27 cellular contexts compared by ENCODE assay signal in the genomic region with DNA sequence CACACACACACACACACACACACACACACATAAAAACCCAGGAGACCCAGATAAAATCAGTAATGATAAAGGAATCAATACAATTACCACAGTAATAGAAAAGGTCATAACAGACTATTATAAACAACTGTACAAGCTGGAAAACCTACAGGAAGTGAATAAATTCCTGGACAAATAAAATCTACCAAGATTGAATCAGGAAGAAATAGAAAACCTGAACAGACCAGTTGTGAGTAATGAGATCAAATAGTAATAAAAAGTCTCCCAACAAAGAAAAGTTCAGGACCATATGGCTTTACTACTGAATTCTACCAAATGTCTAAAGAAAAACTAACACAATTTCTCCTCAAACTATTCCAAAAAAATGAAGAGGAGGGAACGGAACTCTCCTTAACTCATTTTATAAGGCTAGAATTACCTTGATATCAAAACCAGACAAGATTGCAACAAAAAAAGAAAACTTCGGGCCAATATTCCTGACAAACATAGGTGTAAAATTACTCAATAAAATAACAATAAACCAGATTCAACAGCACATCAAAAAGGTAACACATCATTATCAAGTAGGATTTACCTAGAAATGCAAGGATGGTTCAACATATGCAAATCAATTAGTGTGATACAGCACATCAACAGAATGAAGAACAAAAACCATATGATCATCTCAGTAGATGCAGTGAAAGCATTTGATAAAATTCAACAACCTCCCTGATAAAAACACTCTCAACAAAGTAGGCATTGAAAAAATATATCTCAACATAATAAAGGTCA.
"Had no signal": no experiment of that assay in that cellular context is flagged by ENCODE, and none has a peak within 500 bp of the region (broad histone marks: within the 10 kb centered on the region; RNA-seq: fewer than 3 reads in every experiment).

No MANE protein-coding gene starts in this region.

- ATAC-seq: activated CD4-positive, CD25-positive, alpha-beta regulatory T cell treated with anti-CD3 and anti-CD28 coated beads, Interleukin-2, amount 50 U/mL, for 24 hours; activated CD8-positive, alpha-beta T cell treated with anti-CD3 and anti-CD28 coated beads for 36 hours; esophagus mucosa had no signal

- DNase-seq: activated B cell treated with CpG ODN at 0.5 μM for 24 hours; activated CD4-positive, alpha-beta T cell treated with anti-CD3 and anti-CD28 coated beads for 48 hours; activated CD4-positive, alpha-beta T cell treated with anti-CD3 and anti-CD28 coated beads, Interleukin-2, amount 50 U/mL, for 1 hour; activated CD4-positive, alpha-beta T cell treated with anti-CD3 and anti-CD28 coated beads, Interleukin-2, amount 50 U/mL, for 48 hours; activated CD8-positive, alpha-beta memory T cell treated with anti-CD3 and anti-CD28 coated beads for 24 hours; activated CD8-positive, alpha-beta T cell treated with anti-CD3 and anti-CD28 coated beads for 36 hours; activated effector memory CD4-positive, alpha-beta T cell treated with anti-CD3 and anti-CD28 coated beads, Interleukin-2, amount 50 U/mL, for 16 hours; activated naive CD4-positive, alpha-beta T cell treated with anti-CD3 and anti-CD28 coated beads for 36 hours; activated T-cell treated with anti-CD3 and anti-CD28 coated beads, Interleukin-2, amount 50 U/mL, for 1 hour; activated T-cell treated with anti-CD3 and anti-CD28 coated beads, Interleukin-2, amount 50 U/mL, for 48 hours; amniotic stem cell; anterior cingulate cortex; brain microvascular endothelial cell; caudate nucleus; cortex of kidney; effector CD8-positive, alpha-beta T cell; foreskin fibroblast; head of caudate nucleus; hippocampal formation; T1000; WERI-Rb-1 had no signal

- H3K27me3 ChIP-seq: brain microvascular endothelial cell had no signal

- H3K27ac ChIP-seq: brain microvascular endothelial cell, WERI-Rb-1 had no signal

- FAIRE-seq: astrocyte, colon, endometrium, frontal cortex had no signal

- H3K36me3 ChIP-seq: brain microvascular endothelial cell, WERI-Rb-1 had no signal
